In the genomic region with DNA sequence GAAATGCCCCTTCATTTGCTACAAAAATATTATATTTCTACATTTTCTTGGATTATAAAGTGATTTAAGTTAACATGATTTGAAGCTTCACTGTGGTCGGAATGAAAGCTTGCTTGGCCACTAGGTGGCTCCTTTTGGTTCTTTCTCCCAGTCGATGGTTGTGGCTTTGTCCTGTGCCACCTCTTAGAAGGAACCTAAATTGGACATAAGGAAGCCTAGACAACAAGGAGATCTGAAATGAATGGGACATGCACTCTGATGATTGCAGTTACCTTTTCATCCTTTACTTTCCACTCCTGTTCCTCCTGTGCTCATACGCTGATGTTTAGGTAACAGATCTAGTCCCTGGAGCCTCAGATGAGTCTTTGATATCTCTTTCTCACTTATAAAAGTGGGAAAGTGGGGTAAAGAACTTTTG, we compare ENCODE assay signal across 8 cellular contexts. TPM values are rescaled to one million over a fixed set of nuclear protein-coding genes. Genes with fewer than 3 reads are reported as not detected.
A peak's percentile ranks its signal among the peaks of the same experiment; 100 is the strongest.
DNase-seq lines count a peak whose midpoint lies in the region; ATAC-seq and TF ChIP-seq lines count a peak whose summit lies in the region.

No MANE protein-coding gene starts in this region.

- WGBS in testis, 2 donors, result 81 to 89% methylated on average over 3 of the region's 3 CpGs

- in situ Hi-C loops in brain microvascular endothelial cell (cut with HindIII; ENCODE audit: low pct_ligation_motif_present, low sequenced_read_pairs), result no loop called here

- intact Hi-C loops in testis (cut with DNase I; ENCODE audit: low total_unique reads), result no loop called here

- H3K4me3 ChIP-seq in brain microvascular endothelial cell (ENCODE audit: low read depth, low read length), result no peak overlapping the region
- no peak overlapping the region for H3K4me3 ChIP-seq in testis

- peaks cover 7% of the 10 kb centered on the region for H3K4me1 ChIP-seq in testis

- no peaks in the 10 kb centered on the region for H3K36me3 Mint-ChIP-seq in activated naive CD4-positive, alpha-beta T cell treated with anti-CD3 and anti-CD28 coated beads, Interleukin-2, amount 10 ng/mL, durations not matched to agents 7 days and 5 days
- H3K36me3 Mint-ChIP-seq in activated naive CD4-positive, alpha-beta T cell treated with anti-CD3 and anti-CD28 coated beads, Interleukin-2, amount 50 U/mL, for 72 hours, result peaks cover 6 to 16% of the 10 kb centered on the region in 2 donors
- peaks cover 9% of the 10 kb centered on the region for H3K36me3 Mint-ChIP-seq in nephron (ENCODE audit: low read depth)

- H3K27me3 ChIP-seq in brain microvascular endothelial cell (replicated peaks) (no peaks in the 10 kb centered on the region), testis (no peaks in the 10 kb centered on the region)

- no peak overlapping the region for H3K27ac Mint-ChIP-seq in activated naive CD4-positive, alpha-beta T cell treated with anti-CD3 and anti-CD28 coated beads, Interleukin-2, amount 10 ng/mL, durations not matched to agents 7 days and 5 days
- H3K27ac Mint-ChIP-seq in activated naive CD4-positive, alpha-beta T cell treated with anti-CD3 and anti-CD28 coated beads, Interleukin-2, amount 50 U/mL, for 72 hours, result no peak overlapping the region
- H3K27ac Mint-ChIP-seq in nephron, result no peak overlapping the region

- ATAC-seq in activated naive CD4-positive, alpha-beta T cell treated with anti-CD3 and anti-CD28 coated beads, Interleukin-2, amount 50 U/mL, for 72 hours, result no peak
- no peak for ATAC-seq in GM18520 (IDR thresholded peaks at IDR 0.05; ENCODE audit: unreplicated experiment)

- no peak for TF ChIP-seq POLR2A in testis (IDR thresholded peaks at IDR 0.05)

- H3K36me3 ChIP-seq in brain microvascular endothelial cell (replicated peaks) (no peaks in the 10 kb centered on the region), testis (ENCODE audit: low read depth, missing control alignments) (no peaks in the 10 kb centered on the region)

- no peaks in the 10 kb centered on the region for H3K27me3 Mint-ChIP-seq in activated naive CD4-positive, alpha-beta T cell treated with anti-CD3 and anti-CD28 coated beads, Interleukin-2, amount 10 ng/mL, durations not matched to agents 7 days and 5 days
- H3K27me3 Mint-ChIP-seq in nephron (ENCODE audit: low read depth), result no peaks in the 10 kb centered on the region

- H3K4me3 Mint-ChIP-seq in activated naive CD4-positive, alpha-beta T cell treated with anti-CD3 and anti-CD28 coated beads, Interleukin-2, amount 10 ng/mL, durations not matched to agents 7 days and 5 days, result no peak overlapping the region
- H3K4me3 Mint-ChIP-seq in nephron, result no peak overlapping the region

- peak; percentile 34 for DNase-seq in activated naive CD4-positive, alpha-beta T cell treated with anti-CD3 and anti-CD28 coated beads, Interleukin-2, amount 10 ng/mL, durations not matched to agents 7 days and 5 days
- no peak for DNase-seq in activated naive CD4-positive, alpha-beta T cell treated with anti-CD3 and anti-CD28 coated beads, Interleukin-2, amount 50 U/mL, for 72 hours (ENCODE audit: low spot score in 2 of 2)
- peak; percentile 22 for DNase-seq in MV-4-11 (lab: John Stamatoyannopoulos, UW)
- DNase-seq in brain microvascular endothelial cell, result no peak
- DNase-seq in medulla oblongata (ENCODE audit: extremely low spot score), result no peak
- DNase-seq in testis, result no peak

- H3K9me3 Mint-ChIP-seq in activated naive CD4-positive, alpha-beta T cell treated with anti-CD3 and anti-CD28 coated beads, Interleukin-2, amount 10 ng/mL, durations not matched to agents 7 days and 5 days, result no peaks in the 10 kb centered on the region
- peaks cover 3 to 10% of the 10 kb centered on the region in 2 donors for H3K9me3 Mint-ChIP-seq in activated naive CD4-positive, alpha-beta T cell treated with anti-CD3 and anti-CD28 coated beads, Interleukin-2, amount 50 U/mL, for 72 hours
- peaks cover 7% of the 10 kb centered on the region for H3K9me3 Mint-ChIP-seq in nephron

- CTCF ChIA-PET in activated naive CD4-positive, alpha-beta T cell treated with anti-CD3 and anti-CD28 coated beads, Interleukin-2, amount 10 ng/mL, durations not matched to agents 7 days and 5 days (lab: Charles Lee), result interaction anchor here (0.6 to 3.5 kb wide), 19 partner anchors 9 to 195 kb away, joined by 3 to 23 read pairs (median 4); a partner anchor contains a TSS

- H3K9me3 ChIP-seq in testis, result no peaks in the 10 kb centered on the region

- H3K27ac ChIP-seq in brain microvascular endothelial cell (no peak overlapping the region), testis (no peak overlapping the region)

- H3K4me1 Mint-ChIP-seq in activated naive CD4-positive, alpha-beta T cell treated with anti-CD3 and anti-CD28 coated beads, Interleukin-2, amount 10 ng/mL, durations not matched to agents 7 days and 5 days, result peaks cover 23% of the 10 kb centered on the region
- peaks cover 9% of the 10 kb centered on the region for H3K4me1 Mint-ChIP-seq in nephron

- TF ChIP-seq CTCF in brain microvascular endothelial cell (IDR thresholded peaks at IDR 0.05; ENCODE audit: low read depth, low read length, missing control alignments) (peak; percentile 85), nephron (IDR thresholded peaks at IDR 0.05; ENCODE audit: unreplicated experiment in 3 of 3) (peak; percentile 40 to 47 (median 42)), testis (IDR thresholded peaks at IDR 0.05) (peak in 1 of 3 experiments; percentile 38)

RNA-seq across cellular contexts. Expression of a gene that starts 39.2 kb away (rescaled TPM):
- 10 to 100 TPM; 57.5 to 63.1 TPM for total RNA-seq in activated naive CD4-positive, alpha-beta T cell treated with anti-CD3 and anti-CD28 coated beads, Interleukin-2, amount 50 U/mL, for 72 hours
- 10 to 100 TPM; 50.3 to 64.7 TPM for total RNA-seq in testis
- polyA plus RNA-seq in testis (ENCODE audit: insufficient read depth, low read depth, low replicate concordance), result 32.4 TPM

RNA-seq across cellular contexts. Expression of a gene that starts 39.5 kb away (rescaled TPM):
- total RNA-seq in activated naive CD4-positive, alpha-beta T cell treated with anti-CD3 and anti-CD28 coated beads, Interleukin-2, amount 50 U/mL, for 72 hours, result 1 to 10 TPM; 6.3 to 7.3 TPM
- total RNA-seq in testis, result 10 to 100 TPM; 22.0 to 37.4 TPM
- polyA plus RNA-seq in testis (ENCODE audit: insufficient read depth, low read depth, low replicate concordance), result 23.0 TPM

Comparison
In these comparisons a context has a peak if more than half of its experiments do, and no peak if none do; other contexts are left out.
1. DNase-seq: peak in activated naive CD4-positive, alpha-beta T cell treated with anti-CD3 and anti-CD28 coated beads, Interleukin-2, amount 10 ng/mL, durations not matched to agents 7 days and 5 days (single experiment) and MV-4-11 (single experiment); none in activated naive CD4-positive, alpha-beta T cell treated with anti-CD3 and anti-CD28 coated beads, Interleukin-2, amount 50 U/mL, for 72 hours (0 of 2), brain microvascular endothelial cell (single experiment), medulla oblongata (single experiment) and testis (single experiment).